In the genomic region with DNA sequence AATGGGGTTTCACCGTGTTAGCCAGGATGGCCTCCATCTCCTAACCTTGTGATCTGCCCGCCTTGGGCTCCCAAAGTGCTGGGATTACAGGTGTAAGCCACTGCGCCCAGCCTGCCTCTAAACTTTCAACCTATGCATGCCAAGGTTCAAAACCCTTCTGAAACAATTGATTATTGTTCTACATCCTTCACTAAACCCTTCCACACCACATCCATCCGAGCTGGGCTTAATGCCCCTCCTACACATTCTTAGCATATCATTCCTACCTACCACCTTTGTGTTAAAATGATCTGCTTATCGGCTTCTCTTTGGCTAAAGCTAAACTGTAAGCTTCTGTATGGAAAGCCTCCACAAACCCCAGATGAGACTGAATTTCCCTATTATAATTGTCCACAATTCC, we compare ENCODE assay signal across 26 cellular contexts. TPM values are rescaled to one million over a fixed set of nuclear protein-coding genes. Genes with fewer than 3 reads are reported as not detected.
DNase-seq lines count a peak whose midpoint lies in the region; ATAC-seq, FAIRE-seq and TF ChIP-seq lines count a peak whose summit lies in the region.
"Had no signal": no experiment of that assay in that cellular context is flagged by ENCODE, and none has a peak within 500 bp of the region (broad histone marks: within the 10 kb centered on the region; RNA-seq: fewer than 3 reads in every experiment).

No MANE protein-coding gene starts in this region.

- no peak overlapping the region for H3K14ac ChIP-seq in H1 (ENCODE audit: insufficient read length)

- H3K79me1 ChIP-seq in H1 (ENCODE audit: low read depth, low read length) = no peaks in the 10 kb centered on the region

- no peak overlapping the region for H2BK20ac ChIP-seq in H1 (ENCODE audit: low read length)

- no peak overlapping the region for H2BK120ac ChIP-seq in H1 (replicated peaks; ENCODE audit: low read depth, low read length)

- H2AFZ ChIP-seq in HepG2 (ENCODE audit: low read length) = no peak overlapping the region
- H2AFZ ChIP-seq in H1 (ENCODE audit: low read length) = no peak overlapping the region
- no peak overlapping the region for H2AFZ ChIP-seq in neural progenitor cell (replicated peaks)
- H2AFZ ChIP-seq: PC-9 had no signal

- H3K36me3 ChIP-seq in HepG2 (replicated peaks in 1 of 2; ENCODE audit: control insufficient read depth in 1 of 2, insufficient read depth in 2 of 2, low read length in 2 of 2) (no peaks in the 10 kb centered on the region), right lobe of liver (no peaks in the 10 kb centered on the region), H1 (ENCODE audit: control insufficient read depth in 2 of 4, insufficient read depth in 4 of 4, low read length in 3 of 4) (no peaks in the 10 kb centered on the region), neural progenitor cell (no peaks in the 10 kb centered on the region), heart left ventricle (no peaks in the 10 kb centered on the region)
- H3K36me3 ChIP-seq: BE2C, SJSA1 had no signal

- H3F3A ChIP-seq in neural progenitor cell (ENCODE audit: low read depth) = peaks cover 21% of the 10 kb centered on the region

- no peaks in the 10 kb centered on the region for H3K9me3 Mint-ChIP-seq in neural progenitor cell
- H3K9me3 Mint-ChIP-seq: CD8-positive, alpha-beta memory T cell; IgD-negative memory B cell had no signal

- H3K27ac Mint-ChIP-seq in neural progenitor cell = peak overlapping the region; percentile 15
- H3K27ac Mint-ChIP-seq: IgD-negative memory B cell had no signal

- FAIRE-seq in HepG2 (lab: Jason Lieb, UNC) (no peak), H1 (lab: Jason Lieb, UNC) (no peak)

- no peak overlapping the region for H3K56ac ChIP-seq in H1 (replicated peaks; ENCODE audit: insufficient read length, low read depth, low read length)

- H3K4ac ChIP-seq in H1 (replicated peaks; ENCODE audit: insufficient read length, low read depth, low read length) = no peak overlapping the region

- H4K8ac ChIP-seq in H1 (ENCODE audit: extremely low read depth, insufficient read depth, low read length) = no peak overlapping the region

- H4K20me1 ChIP-seq in HepG2 (ENCODE audit: insufficient read depth, low read length) (no peaks in the 10 kb centered on the region), H1 (replicated peaks in 1 of 2; ENCODE audit: control insufficient read depth in 1 of 2, insufficient read depth in 2 of 2, low read length in 2 of 2) (no peaks in the 10 kb centered on the region), neural progenitor cell (ENCODE audit: low read depth) (no peaks in the 10 kb centered on the region)

- H3K9me3 ChIP-seq in HepG2 (ENCODE audit: low read length) (no peaks in the 10 kb centered on the region), right lobe of liver (no peaks in the 10 kb centered on the region), H1 (ENCODE audit: insufficient read depth in 2 of 2, low read depth in 1 of 2, low read length in 1 of 2) (no peaks in the 10 kb centered on the region), neural progenitor cell (ENCODE audit: low read depth) (no peaks in the 10 kb centered on the region), heart left ventricle (no peaks in the 10 kb centered on the region)
- H3K9me3 ChIP-seq: BE2C, SJSA1 had no signal

- H3K4me1 ChIP-seq in HepG2 (ENCODE audit: insufficient read depth, low read length) (peaks cover 82% of the 10 kb centered on the region), right lobe of liver (peaks cover 0 to 23% (median 5%) of the 10 kb centered on the region in 4 donors), H1 (replicated peaks in 1 of 4; ENCODE audit: control insufficient read depth in 3 of 4, insufficient read depth in 4 of 4, low read length in 3 of 4) (peaks cover 0 to 5% (median 0%) of the 10 kb centered on the region in 4 experiments; a peak in 2 of 7 replicates), neural progenitor cell (peaks cover 16% of the 10 kb centered on the region), heart left ventricle (peaks cover 0 to 31% (median 13%) of the 10 kb centered on the region in 12 donors)
- H3K4me1 ChIP-seq: BE2C had no signal

- H3K79me2 ChIP-seq in HepG2 (ENCODE audit: insufficient read depth, low read length) (no peaks in the 10 kb centered on the region), H1 (ENCODE audit: control insufficient read depth in 1 of 2, insufficient read depth in 2 of 2, low read length in 2 of 2) (no peaks in the 10 kb centered on the region), neural progenitor cell (ENCODE audit: low read depth) (no peaks in the 10 kb centered on the region)

- TF ChIP-seq EP300 in HepG2 (IDR thresholded peaks at IDR 0.05; ENCODE audit: low read depth in 2 of 2, low read length in 2 of 2) = no peak
- TF ChIP-seq EP300 in HepG2 (CRISPR knock-in tag; IDR thresholded peaks at IDR 0.05; ENCODE audit: borderline replicate concordance) = no peak
- TF ChIP-seq EP300 in H1 (IDR thresholded peaks at IDR 0.05; ENCODE audit: borderline replicate concordance in 1 of 2, low read depth in 2 of 2, low read length in 2 of 2) = no peak

- BruUV-seq in HepG2 (replicated peaks; lab: Mats Ljungman, UMichigan) = no TSS peak

- no peaks in the 10 kb centered on the region; the same call in 1 of the 2 replicates for H3K23me2 ChIP-seq in H1 (ENCODE audit: low read depth, low read length)

- POLR2A ChIA-PET in HepG2 (lab: Yijun Ruan, JAX) = interaction anchor here (2.0 kb wide), 1 partner anchor 38 kb away, joined by 6 read pairs; no protein-coding TSS in a partner anchor
- POLR2A ChIA-PET in H1 (lab: Charles Lee; ENCODE audit: partially characterized antibody) = interaction anchor here (0.6 kb wide), 1 partner anchor 42 kb away, joined by 3 read pairs; no protein-coding TSS in a partner anchor

- intact Hi-C loops in HepG2 (cut with micrococcal nuclease; ENCODE audit: unreplicated experiment) = no loop called here
- intact Hi-C loops in right lobe of liver (cut with DNase I) = no loop called here
- intact Hi-C loops in heart left ventricle (cut with DNase I) = loop anchor here in 1 of 10 donors (5.0 kb wide), 1 partner anchor 42 kb away; a partner anchor contains a TSS

- no peak overlapping the region for H2AK5ac ChIP-seq in H1 (ENCODE audit: low read depth, low read length)

- no peak overlapping the region for H4K91ac ChIP-seq in H1 (replicated peaks; ENCODE audit: insufficient read length, low read length)

- H2BK12ac ChIP-seq in H1 (ENCODE audit: low read depth, low read length) = no peak overlapping the region

- ATAC-seq in HepG2 = peak; percentile 52
- no peak for ATAC-seq in right lobe of liver
- no peak for ATAC-seq in heart left ventricle

- TF ChIP-seq POLR2A in HepG2 (IDR thresholded peaks at IDR 0.05; ENCODE audit: insufficient read depth in 1 of 2, low read depth in 2 of 2, low read length in 2 of 2) (no peak), right lobe of liver (IDR thresholded peaks at IDR 0.05) (no peak), H1 (IDR thresholded peaks at IDR 0.05; ENCODE audit: control extremely low read depth in 1 of 2, low read depth in 2 of 2, low read length in 2 of 2) (no peak), heart left ventricle (IDR thresholded peaks at IDR 0.05) (no peak)

- TF ChIP-seq CTCF in HepG2 (CRISPR knock-in tag; IDR thresholded peaks at IDR 0.05) (no peak), right lobe of liver (IDR thresholded peaks at IDR 0.05) (no peak), H1 (IDR thresholded peaks at IDR 0.05; ENCODE audit: control extremely low read depth in 1 of 3, insufficient read depth in 1 of 3, low read depth in 1 of 3, low read length in 3 of 3) (no peak), neural progenitor cell (IDR thresholded peaks at IDR 0.05) (no peak), heart left ventricle (IDR thresholded peaks at IDR 0.05) (no peak)

- no peak overlapping the region for H2BK5ac ChIP-seq in H1 (ENCODE audit: low read depth, low read length)

- no peak overlapping the region for H3K23ac ChIP-seq in H1 (ENCODE audit: insufficient read length)

- H3K4me2 ChIP-seq in HepG2 (ENCODE audit: low read depth, low read length) (no peak overlapping the region), H1 (ENCODE audit: insufficient read depth in 1 of 2, low read depth in 2 of 2, low read length in 2 of 2) (no peak overlapping the region), neural progenitor cell (no peak overlapping the region)
- H3K4me2 ChIP-seq: KMS-11, PC-9 had no signal

- H3K4me1 Mint-ChIP-seq in neural progenitor cell = peaks cover 46% of the 10 kb centered on the region

- no peak overlapping the region for H2BK15ac ChIP-seq in H1 (ENCODE audit: low read length)

- no peaks in the 10 kb centered on the region for H3K36me3 Mint-ChIP-seq in neural progenitor cell
- H3K36me3 Mint-ChIP-seq: CD14-positive monocyte, IgD-negative memory B cell had no signal

- CTCF ChIA-PET in HepG2 (lab: Yijun Ruan, JAX; ENCODE audit: low intra/inter-chr PET ratio, low total read pairs) (no interaction called here), H1 (lab: Charles Lee; ENCODE audit: partially characterized antibody) (interaction anchor here (1.3 to 1.5 kb wide), 2 partner anchors 18 to 31 kb away, joined by 3 to 8 read pairs; no protein-coding TSS in a partner anchor)

- WGBS in HepG2 (ENCODE audit: low lambda C conversion rate) = 42% methylated on average over 3 of the region's 5 CpGs
- 88% methylated on average over 4 of the region's 5 CpGs for WGBS in right lobe of liver (ENCODE audit: insufficient coverage, low coverage, low lambda C conversion rate, missing lambda C conversion rate)
- 69% methylated on average over 5 of the region's 5 CpGs; no CpG with 5 or more reads in 1 of the 2 experiments for WGBS in H1 (ENCODE audit: extremely low coverage in 1 of 2, insufficient coverage in 1 of 2, insufficient read length in 1 of 2, insufficient replicate concordance in 2 of 2, low coverage in 1 of 2, low lambda C conversion rate in 2 of 2, missing lambda C conversion rate in 1 of 2), 2 experiments
- WGBS in heart left ventricle, 4 donors = 80 to 88% (median 86%) methylated on average over 5 of the region's 5 CpGs

- TF ChIP-seq RAD21 in HepG2 (CRISPR knock-in tag; IDR thresholded peaks at IDR 0.05) (no peak), H1 (IDR thresholded peaks at IDR 0.05 in 1 of 2, conservative IDR thresholded peaks at IDR 0.05 in 1 of 2; ENCODE audit: low read depth in 2 of 2, low read length in 2 of 2) (no peak)

- no peaks in the 10 kb centered on the region for H3K27me3 Mint-ChIP-seq in neural progenitor cell (ENCODE audit: insufficient read depth, low read depth)
- H3K27me3 Mint-ChIP-seq: IgD-negative memory B cell had no signal

- H3K18ac ChIP-seq in H1 (ENCODE audit: extremely low read depth, low read length) = no peak overlapping the region

- no peak overlapping the region for H3K27ac ChIP-seq in HepG2 (ENCODE audit: extremely low read length, insufficient read depth, low read length)
- no peak overlapping the region for H3K27ac ChIP-seq in right lobe of liver
- no peak overlapping the region for H3K27ac ChIP-seq in H1 (ENCODE audit: low read depth, low read length)
- no peak overlapping the region for H3K27ac ChIP-seq in neural progenitor cell
- no peak overlapping the region for H3K27ac ChIP-seq in heart left ventricle
- H3K27ac ChIP-seq: 22Rv1, KMS-11, PC-9, SJSA1 had no signal

- H3K4me3 Mint-ChIP-seq in neural progenitor cell = no peak overlapping the region
- H3K4me3 Mint-ChIP-seq: CD14-positive monocyte; CD8-positive, alpha-beta memory T cell; IgD-negative memory B cell had no signal

- no peak overlapping the region for H3K9ac ChIP-seq in HepG2 (ENCODE audit: insufficient read depth, low read depth, low read length)
- no peak overlapping the region for H3K9ac ChIP-seq in H1 (replicated peaks in 1 of 4; ENCODE audit: extremely low read depth in 1 of 4, low read depth in 3 of 4, low read length in 3 of 4)
- no peak overlapping the region for H3K9ac ChIP-seq in neural progenitor cell
- H3K9ac ChIP-seq: KMS-11 had no signal

- H3K4me3 ChIP-seq in HepG2 (replicated peaks in 1 of 3; ENCODE audit: insufficient read depth in 1 of 3, low read depth in 2 of 3, low read length in 3 of 3) (no peak overlapping the region), right lobe of liver (no peak overlapping the region), H1 (ENCODE audit: extremely low read depth in 1 of 4, insufficient read depth in 2 of 4, low read depth in 3 of 4, low read length in 4 of 4) (no peak overlapping the region), neural progenitor cell (no peak overlapping the region), heart left ventricle (no peak overlapping the region)
- H3K4me3 ChIP-seq: PC-9, SJSA1 had no signal

- H3K27me3 ChIP-seq in HepG2 (ENCODE audit: control insufficient read depth in 1 of 2, insufficient read depth in 2 of 2, low read length in 2 of 2) (no peaks in the 10 kb centered on the region), right lobe of liver (no peaks in the 10 kb centered on the region), H1 (replicated peaks in 1 of 4; ENCODE audit: control insufficient read depth in 3 of 4, extremely low read depth in 1 of 4, insufficient read depth in 3 of 4, low read length in 3 of 4) (no peaks in the 10 kb centered on the region), neural progenitor cell (no peaks in the 10 kb centered on the region), heart left ventricle (peaks cover 0 to 13% (median 0%) of the 10 kb centered on the region in 9 donors)
- H3K27me3 ChIP-seq: BE2C, SJSA1 had no signal

- DNase-seq in HepG2 (ENCODE audit: low spot score) (peak; percentile 74), right lobe of liver (no peak), H1 (ENCODE audit: low read depth in 1 of 2, low spot score in 2 of 2) (no peak), neural progenitor cell (ENCODE audit: low spot score) (peak; percentile 45), DMS 273 treated with DMSO at 0.1 percent for 48 hours (lab: John Stamatoyannopoulos, UW) (no peak), cerebellum (ENCODE audit: low spot score) (no peak), heart left ventricle (no peak)
- DNase-seq: ACHN; BE2C; Calu3; CD8-positive, alpha-beta memory T cell; H7; MM.1S; NCI-H1048; NCI-H1417; NCI-H1694; NCI-H2029 treated with DMSO at 0.1 percent for 48 hours; NCI-H2227 treated with DMSO at 0.1 percent for 48 hours; NCI-H526 treated with DMSO at 0.1 percent for 48 hours; PC-9; Right ventricle myocardium superior had no signal

- in situ Hi-C loops in HepG2 (cut with HindIII; ENCODE audit: extremely low pct_ligation_motif_present, low pct_unique_long_range_greater_than_20kb) = no loop called here

- no peak overlapping the region for H4K5ac ChIP-seq in H1 (ENCODE audit: insufficient read length, low read depth, low read length)

RNA-seq across cellular contexts. Expression of a gene that starts 40.8 kb away (rescaled TPM):
- total RNA-seq in HepG2 (2016; rRNA removed; fragmentation: Illumina TruSeq; extraction: Trizol) (45.7 and 86.5 TPM in 2 replicates), right lobe of liver (10 to 100 TPM; 14.1 to 28.4 (median 20.1) TPM), neural progenitor cell (ENCODE audit: low replicate concordance) (71.9 and 92.7 TPM in 2 replicates), cerebellum (187 TPM), heart left ventricle (10 to 100 TPM in 7 of 9 donors, 1 to 10 TPM in 2; 5.8 to 26.7 (median 12.0) TPM)
- 46.8 and 74.6 TPM in 2 replicates for total RNA-seq in HepG2 (2016; cell fraction: cytosol; rRNA removed; fragmentation: Illumina TruSeq; extraction: Trizol; ENCODE audit: low read depth)
- total RNA-seq in HepG2 (2016; cell fraction: insoluble cytoplasmic fraction; rRNA removed; fragmentation: Illumina TruSeq; extraction: Trizol) = 45.2 and 92.2 TPM in 2 replicates
- 21.4 and 37.0 TPM in 2 replicates for total RNA-seq in HepG2 (2016; cell fraction: membrane; rRNA removed; fragmentation: Illumina TruSeq; extraction: Trizol)
- 59.1 and 70.9 TPM in 2 replicates for total RNA-seq in HepG2 (2016; cell fraction: nucleus; rRNA removed; fragmentation: Illumina TruSeq; extraction: Trizol)
- polyA plus RNA-seq in HepG2 (2011; rRNA removed) (63.7 and 67.2 TPM in 2 replicates), H1 (2011; rRNA removed) (7.9 and 10.2 TPM in 2 replicates), heart left ventricle (1 to 10 TPM; 2.9 to 6.2 TPM)
- polyA plus RNA-seq in HepG2 (2011; cell fraction: cytosol; rRNA removed) = 19.3 and 26.1 TPM in 2 replicates
- polyA plus RNA-seq in HepG2 (2011; cell fraction: nucleus; rRNA removed) = 30.9 and 36.5 TPM in 2 replicates
- polyA plus RNA-seq in HepG2 (2012) = 54.6 and 80.6 TPM in 2 replicates
- polyA plus RNA-seq in HepG2 (2016; cell fraction: cytosol; fragmentation: Illumina TruSeq; extraction: Trizol; ENCODE audit: low read depth) = 54.4 and 111 TPM in 2 replicates
- 56.4 and 65.2 TPM in 2 replicates for polyA plus RNA-seq in HepG2 (2016; cell fraction: insoluble cytoplasmic fraction; fragmentation: Illumina TruSeq; extraction: Trizol; ENCODE audit: low read depth)
- polyA plus RNA-seq in HepG2 (2016; cell fraction: membrane; fragmentation: Illumina TruSeq; extraction: Trizol; ENCODE audit: low read depth) = 31.9 and 34.2 TPM in 2 replicates
- polyA plus RNA-seq in HepG2 (2016; cell fraction: nucleus; fragmentation: Illumina TruSeq; extraction: Trizol; ENCODE audit: insufficient read depth, low read depth) = 38.7 and 80.4 TPM in 2 replicates
- polyA minus RNA-seq in HepG2 (2011; rRNA and poly(A)+ RNA removed; ENCODE audit: low replicate concordance) = 19.1 and 113 TPM in 2 replicates
- polyA minus RNA-seq in HepG2 (2011; cell fraction: cytosol; rRNA and poly(A)+ RNA removed) = 121 and 128 TPM in 2 replicates
- 289 and 321 TPM in 2 replicates for polyA minus RNA-seq in HepG2 (2011; cell fraction: nucleus; rRNA and poly(A)+ RNA removed)
- 28.7 and 33.7 TPM in 2 replicates for total RNA-seq in H1 (2021; fragmentation: NEBNext Ultra II Directional; extraction: Animal tissue kit (Norgen Biotek cat#: 25700))
- 16.7 TPM for polyA plus RNA-seq in H1 (2011; cell fraction: cytosol; rRNA removed)
- 22.0 TPM for polyA plus RNA-seq in H1 (2011; cell fraction: nucleus; rRNA removed)
- 17.0 to 44.9 TPM (median 20.4 TPM) in 4 replicates for polyA plus RNA-seq in H1 (2012, experiment 1 of 2)
- polyA plus RNA-seq in H1 (2012, experiment 2 of 2) = 1.6 TPM
- 17.8 TPM for polyA plus RNA-seq in H1 (2013, experiment 1 of 2)
- polyA plus RNA-seq in H1 (2013, experiment 2 of 2) = 13.6 TPM
- 48.7 and 122 TPM in 2 replicates for polyA minus RNA-seq in H1 (2011; rRNA and poly(A)+ RNA removed)
- polyA minus RNA-seq in H1 (2011; cell fraction: cytosol; rRNA and poly(A)+ RNA removed) = 39.7 TPM
- 94.8 TPM for polyA minus RNA-seq in H1 (2011; cell fraction: nucleus; rRNA and poly(A)+ RNA removed)

RNA-seq across cellular contexts. Expression of a gene that starts 55.0 kb away (rescaled TPM):
- total RNA-seq in HepG2 (2016; rRNA removed; fragmentation: Illumina TruSeq; extraction: Trizol) (11.2 and 15.9 TPM in 2 replicates), right lobe of liver (10 to 100 TPM in 1 of 6 experiments, 1 to 10 TPM in 5; 3.8 to 10.1 (median 6.3) TPM), neural progenitor cell (ENCODE audit: low replicate concordance) (15.7 and 39.5 TPM in 2 replicates), cerebellum (15.9 TPM), heart left ventricle (10 to 100 TPM in 3 of 9 donors, 1 to 10 TPM in 6; 6.0 to 14.2 (median 9.4) TPM)
- total RNA-seq in HepG2 (2016; cell fraction: cytosol; rRNA removed; fragmentation: Illumina TruSeq; extraction: Trizol; ENCODE audit: low read depth) = 8.7 and 11.5 TPM in 2 replicates
- 12.2 and 17.3 TPM in 2 replicates for total RNA-seq in HepG2 (2016; cell fraction: insoluble cytoplasmic fraction; rRNA removed; fragmentation: Illumina TruSeq; extraction: Trizol)
- total RNA-seq in HepG2 (2016; cell fraction: membrane; rRNA removed; fragmentation: Illumina TruSeq; extraction: Trizol) = 9.0 and 10.6 TPM in 2 replicates
- total RNA-seq in HepG2 (2016; cell fraction: nucleus; rRNA removed; fragmentation: Illumina TruSeq; extraction: Trizol) = 8.5 and 11.5 TPM in 2 replicates
- polyA plus RNA-seq in HepG2 (2011; rRNA removed) (4.0 and 4.2 TPM in 2 replicates), H1 (2011; rRNA removed) (2.5 and 5.1 TPM in 2 replicates), heart left ventricle (1 to 10 TPM; 4.0 to 5.1 TPM)
- polyA plus RNA-seq in HepG2 (2011; cell fraction: cytosol; rRNA removed) = 0.99 and 2.0 TPM in 2 replicates
- 0.76 and 1.6 TPM in 2 replicates for polyA plus RNA-seq in HepG2 (2011; cell fraction: nucleus; rRNA removed)
- 5.9 and 6.3 TPM in 2 replicates for polyA plus RNA-seq in HepG2 (2012)
- 0.72 and 0.87 TPM in 2 replicates for polyA plus RNA-seq in HepG2 (2016; cell fraction: cytosol; fragmentation: Illumina TruSeq; extraction: Trizol; ENCODE audit: low read depth)
- polyA plus RNA-seq in HepG2 (2016; cell fraction: insoluble cytoplasmic fraction; fragmentation: Illumina TruSeq; extraction: Trizol; ENCODE audit: low read depth) = 14.7 and 16.0 TPM in 2 replicates
- 1.7 and 2.2 TPM in 2 replicates for polyA plus RNA-seq in HepG2 (2016; cell fraction: membrane; fragmentation: Illumina TruSeq; extraction: Trizol; ENCODE audit: low read depth)
- 6.4 and 7.1 TPM in 2 replicates for polyA plus RNA-seq in HepG2 (2016; cell fraction: nucleus; fragmentation: Illumina TruSeq; extraction: Trizol; ENCODE audit: insufficient read depth, low read depth)
- 0.42 and 2.6 TPM in 2 replicates for polyA minus RNA-seq in HepG2 (2011; rRNA and poly(A)+ RNA removed; ENCODE audit: low replicate concordance)
- 2.0 and 5.3 TPM in 2 replicates for polyA minus RNA-seq in HepG2 (2011; cell fraction: cytosol; rRNA and poly(A)+ RNA removed)
- polyA minus RNA-seq in HepG2 (2011; cell fraction: nucleus; rRNA and poly(A)+ RNA removed) = 10.4 and 11.4 TPM in 2 replicates
- 18.4 and 22.2 TPM in 2 replicates for total RNA-seq in H1 (2021; fragmentation: NEBNext Ultra II Directional; extraction: Animal tissue kit (Norgen Biotek cat#: 25700))
- 8.1 TPM for polyA plus RNA-seq in H1 (2011; cell fraction: cytosol; rRNA removed)
- polyA plus RNA-seq in H1 (2011; cell fraction: nucleus; rRNA removed) = 2.1 TPM
- polyA plus RNA-seq in H1 (2012, experiment 1 of 2) = 8.9 to 18.0 TPM (median 11.6 TPM) in 4 replicates
- polyA plus RNA-seq in H1 (2012, experiment 2 of 2) = 1.9 TPM
- 11.1 TPM for polyA plus RNA-seq in H1 (2013, experiment 1 of 2)
- polyA plus RNA-seq in H1 (2013, experiment 2 of 2) = 11.2 TPM
- 9.2 and 11.4 TPM in 2 replicates for polyA minus RNA-seq in H1 (2011; rRNA and poly(A)+ RNA removed)
- 8.5 TPM for polyA minus RNA-seq in H1 (2011; cell fraction: cytosol; rRNA and poly(A)+ RNA removed)
- polyA minus RNA-seq in H1 (2011; cell fraction: nucleus; rRNA and poly(A)+ RNA removed) = 17.4 TPM

Comparison
In these comparisons a context has a peak if more than half of its experiments do, and no peak if none do; other contexts are left out.
1. DNase-seq: peak in HepG2 (single experiment) and neural progenitor cell (single experiment); none in right lobe of liver (0 of 3), H1 (0 of 2), DMS 273 treated with DMSO at 0.1 percent for 48 hours (single experiment), cerebellum (single experiment) and heart left ventricle (0 of 5).